In genomic region chr11:129766858-129767604, GRCh38 we compare ENCODE assay signal across 8 cellular contexts. TPM values are rescaled to one million over a fixed set of nuclear protein-coding genes. Genes with fewer than 3 reads are reported as not detected.
DNase-seq lines count a peak whose midpoint lies in the region; ATAC-seq and TF ChIP-seq lines count a peak whose summit lies in the region.

No MANE protein-coding gene starts in this region.

- ATAC-seq in GM18870 (IDR thresholded peaks at IDR 0.05; ENCODE audit: unreplicated experiment), result no peak
- no peak for ATAC-seq in GM18909 (IDR thresholded peaks at IDR 0.05; ENCODE audit: poor library complexity, unreplicated experiment)

- H3K4me2 ChIP-seq in SU-DHL-6 (ENCODE audit: low read depth, low read length, poor library complexity, severe bottlenecking), result no peak overlapping the region

- no peaks in the 10 kb centered on the region for H3K36me3 ChIP-seq in SU-DHL-6 (ENCODE audit: low read length)
- H3K36me3 ChIP-seq in ovary, result no peaks in the 10 kb centered on the region

- intact Hi-C loops in ovary (cut with DNase I), result no loop called here

- H3K9me2 ChIP-seq in SU-DHL-6 (replicated peaks; ENCODE audit: insufficient read depth, low read length), result no peaks in the 10 kb centered on the region

- peak; percentile 15 for TF ChIP-seq CTCF in SU-DHL-6 (IDR thresholded peaks at IDR 0.05; ENCODE audit: insufficient read depth, low read length, poor library complexity, severe bottlenecking)
- TF ChIP-seq CTCF in ovary (IDR thresholded peaks at IDR 0.05), result no peak

- peak; percentile 27 for DNase-seq in NCI-H345 (lab: John Stamatoyannopoulos, UW)
- DNase-seq in NCI-H345 treated with DMSO at 0.1 percent for 48 hours (lab: John Stamatoyannopoulos, UW; ENCODE audit: unreplicated experiment), result no peak
- peak; percentile 77 for DNase-seq in HT-29 (ENCODE audit: low spot score)
- DNase-seq in foreskin melanocyte, result peak; percentile 3
- no peak for DNase-seq in ovary

- no peak overlapping the region for H3K9ac ChIP-seq in SU-DHL-6 (ENCODE audit: low read length)

- H2AFZ ChIP-seq in SU-DHL-6 (ENCODE audit: low read depth, low read length, severe bottlenecking), result no peak overlapping the region

- H3K4me3 ChIP-seq in SU-DHL-6 (ENCODE audit: insufficient read depth, low read length, poor library complexity, severe bottlenecking) (no peak overlapping the region), ovary (no peak overlapping the region)

- H3K4me1 ChIP-seq in ovary (ENCODE audit: insufficient read depth), result no peaks in the 10 kb centered on the region

- H3K9me3 ChIP-seq in SU-DHL-6 (ENCODE audit: insufficient read depth, low read length) (no peaks in the 10 kb centered on the region), ovary (no peaks in the 10 kb centered on the region)

- no peak for TF ChIP-seq EP300 in ovary (IDR thresholded peaks at IDR 0.05)

- no peak overlapping the region for H3K27ac ChIP-seq in SU-DHL-6 (ENCODE audit: low read depth, low read length)
- H3K27ac ChIP-seq in ovary, result no peak overlapping the region

- no peaks in the 10 kb centered on the region for H3K27me3 ChIP-seq in SU-DHL-6 (ENCODE audit: low read length)
- no peaks in the 10 kb centered on the region for H3K27me3 ChIP-seq in ovary

- no peak for TF ChIP-seq POLR2A in ovary (IDR thresholded peaks at IDR 0.05)

- H4K20me1 ChIP-seq in SU-DHL-6 (ENCODE audit: low read depth, low read length), result no peaks in the 10 kb centered on the region

- H3K79me2 ChIP-seq in SU-DHL-6 (ENCODE audit: insufficient read depth, low read length), result no peaks in the 10 kb centered on the region

- 16 to 26% (median 22%) methylated on average over 8 of the region's 8 CpGs for WGBS in ovary, 3 donors

- H3F3A ChIP-seq in SU-DHL-6 (ENCODE audit: insufficient read depth), result no peaks in the 10 kb centered on the region

RNA-seq across cellular contexts. Expression of gene TMEM45B, which starts 48.6 kb away (rescaled TPM):
- total RNA-seq in HT-29 (2014; rRNA removed; shearing (Covaris generic)), result 35.7 and 52.9 TPM in 2 replicates
- total RNA-seq in ovary, result 10 to 100 TPM in 1 of 7 donors, 1 to 10 TPM in 1, under 1 TPM in 3, not detected in 2; 0.36 to 10.8 (median 0.57) TPM
- under 1 TPM in 1 of 2 donors, not detected in 1; 0.10 TPM for polyA plus RNA-seq in ovary

Comparison
In these comparisons a context has a peak if more than half of its experiments do, and no peak if none do; other contexts are left out.
1. DNase-seq: peak in NCI-H345 (single experiment), HT-29 (single experiment) and foreskin melanocyte (single experiment); none in NCI-H345 treated with DMSO at 0.1 percent for 48 hours (single experiment) and ovary (0 of 5).